ENCODE assay signal across 13 cellular contexts in the genomic region with DNA sequence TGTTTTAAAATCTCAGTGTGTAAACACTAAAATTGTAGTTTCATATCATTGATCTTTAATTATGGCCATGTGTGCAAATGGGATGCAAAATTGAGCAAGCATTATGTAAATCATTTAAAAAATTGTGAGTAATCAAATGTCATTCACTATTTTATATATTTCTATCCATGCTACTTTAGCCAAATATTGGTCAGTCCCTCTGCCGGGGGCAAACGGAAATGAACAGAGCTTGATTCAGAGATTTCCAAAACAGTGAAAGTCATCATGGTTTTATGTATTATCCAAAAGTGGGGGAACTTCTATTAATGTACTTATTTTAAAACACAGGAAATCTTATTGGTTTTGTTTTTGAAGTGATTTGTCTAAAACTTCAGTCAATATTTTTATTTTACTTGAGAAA.
"Had no signal": no experiment of that assay in that cellular context is flagged by ENCODE, and none has a peak within 500 bp of the region (broad histone marks: within the 10 kb centered on the region; RNA-seq: fewer than 3 reads in every experiment).

No MANE protein-coding gene starts in this region.

- DNase-seq: activated CD4-positive, alpha-beta T cell treated with anti-CD3 and anti-CD28 coated beads, Interleukin-2, amount 50 U/mL, for 1 hour; amygdala; colonic mucosa; foreskin melanocyte; heart left ventricle; natural killer cell; right cardiac atrium; stimulated activated naive B cell treated with anti-CD40 and anti-IgM and Interleukin-4, amounts not matched to agents 10 μg/mL and 1 μg/mL and 100 μg/mL, for 72 hours; substantia nigra; T-helper 17 cell had no signal

- H3K4me3 Mint-ChIP-seq: natural killer cell; stimulated activated naive B cell treated with anti-CD40 and anti-IgM and Interleukin-4, amounts not matched to agents 10 μg/mL and 1 μg/mL and 100 μg/mL, for 72 hours; T-helper 17 cell had no signal

- H3K9me3 Mint-ChIP-seq: activated naive CD4-positive, alpha-beta T cell treated with anti-CD3 and anti-CD28 coated beads, Interleukin-2, amount 50 U/mL, for 72 hours; activated T-helper 2 cell treated with anti-CD3 and anti-CD28 coated beads, Interferon-gamma antibody, Interleukin-2, Interleukin-4, amounts not matched to agents 10 μg/mL and 5 μg/mL and 100 μg/mL, durations not matched to agents 14 hours and 24 hours and 36 hours; natural killer cell; stimulated activated naive B cell treated with anti-CD40 and anti-IgM and Interleukin-4, amounts not matched to agents 10 μg/mL and 1 μg/mL and 100 μg/mL, for 72 hours had no signal

- H3K27me3 Mint-ChIP-seq: stimulated activated naive B cell treated with anti-CD40 and anti-IgM and Interleukin-4, amounts not matched to agents 10 μg/mL and 1 μg/mL and 100 μg/mL, for 72 hours; T-helper 17 cell had no signal

- H3K4me3 ChIP-seq: colonic mucosa, heart left ventricle, smooth muscle cell had no signal

- H3K27ac Mint-ChIP-seq: activated naive CD4-positive, alpha-beta T cell treated with anti-CD3 and anti-CD28 coated beads, Interleukin-2, amount 50 U/mL, for 72 hours; activated T-helper 2 cell treated with anti-CD3 and anti-CD28 coated beads, Interferon-gamma antibody, Interleukin-2, Interleukin-4, amounts not matched to agents 10 μg/mL and 5 μg/mL and 100 μg/mL, durations not matched to agents 14 hours and 24 hours and 36 hours; natural killer cell; stimulated activated naive B cell treated with anti-CD40 and anti-IgM and Interleukin-4, amounts not matched to agents 10 μg/mL and 1 μg/mL and 100 μg/mL, for 72 hours; T-helper 17 cell had no signal

- ATAC-seq: activated naive CD4-positive, alpha-beta T cell treated with anti-CD3 and anti-CD28 coated beads, Interleukin-2, amount 50 U/mL, for 72 hours; heart left ventricle; natural killer cell; right cardiac atrium; stimulated activated naive B cell treated with anti-CD40 and anti-IgM and Interleukin-4, amounts not matched to agents 10 μg/mL and 1 μg/mL and 100 μg/mL, for 72 hours; T-helper 17 cell had no signal

- H3K36me3 Mint-ChIP-seq: activated naive CD4-positive, alpha-beta T cell treated with anti-CD3 and anti-CD28 coated beads, Interleukin-2, amount 50 U/mL, for 72 hours; natural killer cell; stimulated activated naive B cell treated with anti-CD40 and anti-IgM and Interleukin-4, amounts not matched to agents 10 μg/mL and 1 μg/mL and 100 μg/mL, for 72 hours had no signal
